Comparison of ENCODE assay signal across 20 cellular contexts in the genomic region with DNA sequence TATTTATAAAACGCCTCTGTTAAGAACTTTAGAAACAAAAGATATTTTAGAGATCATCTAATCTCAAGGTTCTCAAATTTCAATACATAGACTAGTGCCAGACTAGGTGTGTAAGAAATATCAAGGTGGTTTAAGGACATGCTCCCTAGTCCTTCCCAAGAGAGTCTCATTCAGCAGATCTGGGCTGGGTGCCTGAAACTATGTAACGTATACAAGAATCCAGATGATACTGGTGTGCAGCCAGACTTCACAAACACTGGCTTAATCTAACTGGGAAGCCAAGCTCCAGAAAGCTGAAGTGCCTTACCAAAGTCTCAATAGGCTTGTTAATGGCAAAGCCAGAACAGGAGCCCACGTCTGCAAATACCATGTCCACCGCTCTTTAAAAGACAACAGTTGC.
A peak's percentile ranks its signal among the peaks of the same experiment; 100 is the strongest.
DNase-seq lines count a peak whose midpoint lies in the region; ATAC-seq and TF ChIP-seq lines count a peak whose summit lies in the region.
"Had no signal": no experiment of that assay in that cellular context is flagged by ENCODE, and none has a peak within 500 bp of the region (broad histone marks: within the 10 kb centered on the region; RNA-seq: fewer than 3 reads in every experiment).

No MANE protein-coding gene starts in this region.

- TF ChIP-seq CTCF in prostate gland (IDR thresholded peaks at IDR 0.05) = no peak

- H3K9me3 ChIP-seq in prostate gland = no peaks in the 10 kb centered on the region
- H3K9me3 ChIP-seq: BLaER1 treated with 17β-estradiol and CSF1 and Interleukin-3, amounts not matched to agents 10 nM and 100 nM; SJCRH30 had no signal

- intact Hi-C loops in Right ventricle myocardium inferior (cut with DNase I) (no loop called here), cardiac septum (cut with DNase I) (no loop called here), prostate gland (cut with DNase I) (no loop called here)

- H3K4me1 ChIP-seq in prostate gland (replicated peaks) = no peaks in the 10 kb centered on the region
- H3K4me1 ChIP-seq: SJCRH30 had no signal

- no peak overlapping the region for H3K27ac ChIP-seq in prostate gland
- H3K27ac ChIP-seq: BLaER1 treated with 17β-estradiol and CSF1 and Interleukin-3, amounts not matched to agents 10 nM and 100 nM; SJCRH30 had no signal

- WGBS in prostate gland = 54% methylated on average over 4 of the region's 4 CpGs

- no peak overlapping the region for H3K4me3 ChIP-seq in prostate gland
- H3K4me3 ChIP-seq: BLaER1 treated with 17β-estradiol and CSF1 and Interleukin-3, amounts not matched to agents 10 nM and 100 nM; SJCRH30 had no signal

- TF ChIP-seq POLR2A in prostate gland (IDR thresholded peaks at IDR 0.05) = no peak

- H3K36me3 ChIP-seq in prostate gland = no peaks in the 10 kb centered on the region

- no peaks in the 10 kb centered on the region for H3K27me3 ChIP-seq in prostate gland (replicated peaks; ENCODE audit: insufficient read depth)
- H3K27me3 ChIP-seq: BLaER1 treated with 17β-estradiol and CSF1 and Interleukin-3, amounts not matched to agents 10 nM and 100 nM; SJCRH30 had no signal

- DNase-seq in Right ventricle myocardium inferior (ENCODE audit: missing footprints) (no peak), cardiac septum (ENCODE audit: low spot score) (no peak), NCI-H1092 (lab: John Stamatoyannopoulos, UW) (peak; percentile 33), NCI-H69 (lab: John Stamatoyannopoulos, UW) (peak; percentile 20), fibroblast of the conjunctiva (ENCODE audit: low read depth) (peak; percentile 38), prostate gland (ENCODE audit: low spot score) (no peak)
- DNase-seq in stimulated activated CD4-positive, alpha-beta T cell treated with anti-CD3 and anti-CD28 coated beads, Interleukin-2, amount 100 ng/mL, for 24 hours = no peak
- DNase-seq: Calu3; CD8-positive, alpha-beta T cell; DND-41; KG1; NCI-H146; NCI-H2081 treated with DMSO at 0.1 percent for 48 hours; NCI-H510A; NCI-H774; SJCRH30; T-helper 2 cell had no signal

- ATAC-seq in Right ventricle myocardium inferior = peak; percentile 44
- ATAC-seq in HG03135 (IDR thresholded peaks at IDR 0.05; ENCODE audit: unreplicated experiment) = no peak
- ATAC-seq: CD8-positive, alpha-beta T cell; HepG2 had no signal

Comparison
In these comparisons a context has a peak if more than half of its experiments do, and no peak if none do; other contexts are left out.
1. DNase-seq: peak in NCI-H1092 (single experiment), NCI-H69 (single experiment) and fibroblast of the conjunctiva (single experiment); none in Right ventricle myocardium inferior (single experiment), cardiac septum (single experiment), prostate gland (single experiment) and stimulated activated CD4-positive, alpha-beta T cell treated with anti-CD3 and anti-CD28 coated beads, Interleukin-2, amount 100 ng/mL, for 24 hours (0 of 2).